Comparison of ENCODE assay signal across 8 cellular contexts in genomic region chr15:43329222-43329959, GRCh38. TPM values are rescaled to one million over a fixed set of nuclear protein-coding genes. Genes with fewer than 3 reads are reported as not detected.
DNase-seq lines count a peak whose midpoint lies in the region; ATAC-seq and TF ChIP-seq lines count a peak whose summit lies in the region.

No MANE protein-coding gene starts in this region.

- no peaks in the 10 kb centered on the region for H4K20me1 ChIP-seq in mammary epithelial cell (ENCODE audit: insufficient read depth, low read length)

- in situ Hi-C loops in mammary epithelial cell (cut with MboI; ENCODE audit: low sequenced_read_pairs in 2 of 2), result no loop called here

- H3K4me2 ChIP-seq in mammary epithelial cell (ENCODE audit: insufficient read depth, low read depth, low read length), result peak overlapping the region; percentile 98

- peak overlapping the region; percentile 92 for H3K4me3 Mint-ChIP-seq in stimulated activated naive CD8-positive, alpha-beta T cell treated with anti-CD3 and anti-CD28 coated beads, Interleukin-15, Interleukin-2, amounts not matched to agents 100 ng/mL and 50 ng/mL, for 24 hours

- peak overlapping the region; percentile 94 for H2AFZ ChIP-seq in mammary epithelial cell (ENCODE audit: low read depth, low read length)

- H3K79me2 ChIP-seq in mammary epithelial cell (ENCODE audit: insufficient read depth, low read length), result peaks cover 20% of the 10 kb centered on the region

- no peaks in the 10 kb centered on the region for H3K9me3 ChIP-seq in mammary epithelial cell (replicated peaks; ENCODE audit: insufficient read depth, low read length)

- 22% methylated on average over 22 of the region's 38 CpGs for WGBS in mammary epithelial cell (ENCODE audit: low coverage, missing lambda C conversion rate)

- H3K9me3 Mint-ChIP-seq in stimulated activated naive CD8-positive, alpha-beta T cell treated with anti-CD3 and anti-CD28 coated beads, Interleukin-15, Interleukin-2, amounts not matched to agents 100 ng/mL and 50 ng/mL, for 24 hours, result no peaks in the 10 kb centered on the region

- BruUV-seq in mammary epithelial cell (replicated peaks; lab: Mats Ljungman, UMichigan), result no TSS peak

- peak overlapping the region; percentile 76 to 85 (median 81) for H3K4me3 ChIP-seq in mammary epithelial cell (replicated peaks in 1 of 3; ENCODE audit: insufficient read depth in 1 of 3, low read depth in 2 of 3, low read length in 3 of 3)

- H3K27me3 ChIP-seq in mammary epithelial cell (ENCODE audit: insufficient read depth, low read length), result no peaks in the 10 kb centered on the region

- H3K9ac ChIP-seq in mammary epithelial cell (ENCODE audit: insufficient read depth, low read length), result peak overlapping the region; percentile 74

- peaks cover 14% of the 10 kb centered on the region for H3K4me1 ChIP-seq in mammary epithelial cell (ENCODE audit: insufficient read depth, low read length)

- dilution Hi-C loops in mammary epithelial cell (cut with HindIII; ENCODE audit: low sequenced_read_pairs), result no loop called here

- CTCF ChIA-PET in mammary epithelial cell (lab: Charles Lee; ENCODE audit: low non-redundant PET), result no interaction called here

- peak overlapping the region; percentile 93 for H3K27ac Mint-ChIP-seq in stimulated activated naive CD8-positive, alpha-beta T cell treated with anti-CD3 and anti-CD28 coated beads, Interleukin-15, Interleukin-2, amounts not matched to agents 100 ng/mL and 50 ng/mL, for 24 hours

- peak overlapping the region; percentile 72 for H3K27ac ChIP-seq in mammary epithelial cell (ENCODE audit: insufficient read depth, low read depth, low read length)

- peak; percentile 17 for ATAC-seq in left colon

- no peaks in the 10 kb centered on the region for H3K27me3 Mint-ChIP-seq in stimulated activated naive CD8-positive, alpha-beta T cell treated with anti-CD3 and anti-CD28 coated beads, Interleukin-15, Interleukin-2, amounts not matched to agents 100 ng/mL and 50 ng/mL, for 24 hours

- DNase-seq in ELF-1 (ENCODE audit: low read depth, low spot score) (peak; percentile 77), NCI-H226 (peak; percentile 1), mammary epithelial cell (no peak), left colon (peak in 1 of 2 donors; percentile 47), iPS-NIHi11 (ENCODE audit: low spot score) (no peak), NCI-H1930 (lab: John Stamatoyannopoulos, UW) (no peak), NCI-H1436 (lab: John Stamatoyannopoulos, UW) (no peak)

- intact Hi-C loops in mammary epithelial cell (cut with micrococcal nuclease), result no loop called here
- intact Hi-C loops in left colon (cut with DNase I, micrococcal nuclease), result no loop called here

- H3K36me3 Mint-ChIP-seq in stimulated activated naive CD8-positive, alpha-beta T cell treated with anti-CD3 and anti-CD28 coated beads, Interleukin-15, Interleukin-2, amounts not matched to agents 100 ng/mL and 50 ng/mL, for 24 hours (ENCODE audit: low read depth), result peaks cover 43% of the 10 kb centered on the region

- peaks cover 4% of the 10 kb centered on the region for H3K36me3 ChIP-seq in mammary epithelial cell (ENCODE audit: insufficient read depth, low read length)

- peaks cover 39% of the 10 kb centered on the region for H3K4me1 Mint-ChIP-seq in stimulated activated naive CD8-positive, alpha-beta T cell treated with anti-CD3 and anti-CD28 coated beads, Interleukin-15, Interleukin-2, amounts not matched to agents 100 ng/mL and 50 ng/mL, for 24 hours (ENCODE audit: low read depth)

- TF ChIP-seq CTCF in mammary epithelial cell (conservative IDR thresholded peaks at IDR 0.05 in 1 of 2, IDR thresholded peaks at IDR 0.05 in 1 of 2; ENCODE audit: extremely low read depth in 1 of 2, insufficient read depth in 1 of 2, low read depth in 1 of 2, low read length in 2 of 2), result no peak

RNA-seq across cellular contexts. Expression of gene LCMT2, which starts 1.0 kb away (rescaled TPM):
- total RNA-seq in mammary epithelial cell (1 to 10 TPM; 7.9 to 9.5 TPM), left colon (1 to 10 TPM; 5.3 to 6.3 TPM)
- 13.2 TPM for polyA plus RNA-seq in mammary epithelial cell
- 5.9 TPM for polyA minus RNA-seq in mammary epithelial cell

RNA-seq across cellular contexts. Expression of gene TGM7, which starts 27.3 kb away (rescaled TPM):
- not detected for total RNA-seq in mammary epithelial cell
- not detected for polyA plus RNA-seq in mammary epithelial cell
- not detected for polyA minus RNA-seq in mammary epithelial cell
- total RNA-seq in left colon, result not detected

RNA-seq across cellular contexts. Expression of gene ZSCAN29, which starts 41.5 kb away (rescaled TPM):
- 10 to 100 TPM; 26.7 to 29.7 TPM for total RNA-seq in mammary epithelial cell
- polyA plus RNA-seq in mammary epithelial cell, result 4.9 TPM
- polyA minus RNA-seq in mammary epithelial cell, result 26.9 TPM
- total RNA-seq in left colon, result 10 to 100 TPM; 28.6 to 29.6 TPM

RNA-seq across cellular contexts. Expression of gene TUBGCP4, which starts 41.5 kb away (rescaled TPM):
- 10 to 100 TPM; 12.3 to 23.4 TPM for total RNA-seq in mammary epithelial cell
- polyA plus RNA-seq in mammary epithelial cell, result 14.1 TPM
- polyA minus RNA-seq in mammary epithelial cell, result 59.7 TPM
- total RNA-seq in left colon, result 10 to 100 TPM; 18.6 to 23.7 TPM

Comparison
In these comparisons a context has a peak if more than half of its experiments do, and no peak if none do; other contexts are left out.
1. DNase-seq: peak in ELF-1 (single experiment) and NCI-H226 (single experiment); none in mammary epithelial cell (single experiment), iPS-NIHi11 (single experiment), NCI-H1930 (0 of 2) and NCI-H1436 (single experiment).